8 cellular contexts compared by ENCODE assay signal in genomic region chr10:33193057-33193866, GRCh38.
DNase-seq lines count a peak whose midpoint lies in the region; ATAC-seq and TF ChIP-seq lines count a peak whose summit lies in the region.

No MANE protein-coding gene starts in this region.

- no peak overlapping the region for H3K4me3 ChIP-seq in CD4-positive, alpha-beta memory T cell (ENCODE audit: low read length in 2 of 2)
- H3K4me3 ChIP-seq in Panc1 (ENCODE audit: low read depth in 2 of 2, low read length in 2 of 2) (no peak overlapping the region), fibroblast of the aortic adventitia (ENCODE audit: low read depth, low read length) (no peak overlapping the region), neural progenitor cell (no peak overlapping the region), stomach (no peak overlapping the region)

- WGBS in stomach, 5 donors, result 21 to 23% (median 23%) methylated on average over 13 of the region's 13 CpGs

- H3K4me1 Mint-ChIP-seq in CD4-positive, alpha-beta memory T cell, result peaks cover 0 to 2% (median 0%) of the 10 kb centered on the region in 4 donors
- peaks cover 31% of the 10 kb centered on the region for H3K4me1 Mint-ChIP-seq in neural progenitor cell

- no TSS peak for BruUV-seq in Panc1 (replicated peaks; lab: Mats Ljungman, UMichigan)

- H3K36me3 ChIP-seq in CD4-positive, alpha-beta memory T cell (ENCODE audit: insufficient read depth, low read length), result no peaks in the 10 kb centered on the region
- H3K36me3 ChIP-seq in Panc1 (ENCODE audit: control insufficient read depth, insufficient read depth, low read length) (no peaks in the 10 kb centered on the region), neural progenitor cell (no peaks in the 10 kb centered on the region), stomach (peaks cover 0 to 20% (median 6%) of the 10 kb centered on the region in 4 donors)

- in situ Hi-C loops in Panc1 (cut with HindIII; ENCODE audit: low pct_unique_long_range_greater_than_20kb, low sequenced_read_pairs), result no loop called here

- H3K27ac Mint-ChIP-seq in CD4-positive, alpha-beta memory T cell, result peak overlapping the region in 1 of 7 donors; percentile 7
- peak overlapping the region; percentile 6 for H3K27ac Mint-ChIP-seq in neural progenitor cell

- TF ChIP-seq CTCF in Panc1 (IDR thresholded peaks at IDR 0.05) (peak; percentile 85), fibroblast of the aortic adventitia (IDR thresholded peaks at IDR 0.05; ENCODE audit: insufficient read depth, low read length) (peak; percentile 78), neural progenitor cell (IDR thresholded peaks at IDR 0.05) (peak; percentile 83), stomach (IDR thresholded peaks at IDR 0.05) (peak in 5 of 7 experiments; percentile 41 to 73 (median 68))

- CTCF ChIA-PET in CD4-positive, alpha-beta memory T cell (lab: Charles Lee; ENCODE audit: partially characterized antibody), result interaction anchor here (0.7 to 2.6 kb wide), 50 partner anchors 8 to 1448 kb away, joined by 3 to 39 read pairs (median 4); partner anchors contain the start of gene NRP1
- CTCF ChIA-PET in Panc1 (lab: Charles Lee), result interaction anchor here (0.5 to 1.2 kb wide), 6 partner anchors 59 to 316 kb away, joined by 3 read pairs; no protein-coding TSS in a partner anchor

- no peak overlapping the region for H2AFZ ChIP-seq in neural progenitor cell (replicated peaks)

- H3K4me2 ChIP-seq in neural progenitor cell, result peak overlapping the region; percentile 48

- no peak overlapping the region for H3K9ac ChIP-seq in neural progenitor cell

- H3K27ac ChIP-seq in CD4-positive, alpha-beta memory T cell (ENCODE audit: low read depth, low read length), result no peak overlapping the region
- H3K27ac ChIP-seq in Panc1 (ENCODE audit: low read length) (peak overlapping the region; percentile 92), neural progenitor cell (no peak overlapping the region), stomach (peak overlapping the region in 3 of 5 donors; percentile 49 to 84 (median 81))

- H3K9me3 Mint-ChIP-seq in CD4-positive, alpha-beta memory T cell, result peaks cover 0 to 2% (median 0%) of the 10 kb centered on the region in 8 donors
- H3K9me3 Mint-ChIP-seq in neural progenitor cell, result no peaks in the 10 kb centered on the region

- no peaks in the 10 kb centered on the region for H3K27me3 ChIP-seq in CD4-positive, alpha-beta memory T cell (ENCODE audit: insufficient read depth, low read length)
- no peaks in the 10 kb centered on the region for H3K27me3 ChIP-seq in Panc1 (ENCODE audit: control insufficient read depth, insufficient read depth, low read length)
- no peaks in the 10 kb centered on the region for H3K27me3 ChIP-seq in neural progenitor cell
- H3K27me3 ChIP-seq in stomach, result no peaks in the 10 kb centered on the region

- peak; percentile 64 to 70 (median 65) for DNase-seq in CD4-positive, alpha-beta memory T cell
- peak; percentile 61 for DNase-seq in HT1080 (ENCODE audit: low read depth)
- DNase-seq in Panc1 (ENCODE audit: low read depth, low spot score), result peak; percentile 60
- DNase-seq in activated T-helper 1 cell treated with Interleukin-2 at 50 U/mL for 16 hours (ENCODE audit: low read depth), result peak; percentile 56
- DNase-seq in fibroblast of the aortic adventitia (ENCODE audit: low read depth), result peak; percentile 93
- peak; percentile 85 for DNase-seq in neural progenitor cell (ENCODE audit: low spot score)
- peak; percentile 83 for DNase-seq in stomach

- TF ChIP-seq EP300 in stomach (IDR thresholded peaks at IDR 0.05), result no peak

- no peaks in the 10 kb centered on the region for H3K9me3 ChIP-seq in CD4-positive, alpha-beta memory T cell (ENCODE audit: control insufficient read depth in 1 of 2, low read length in 2 of 2)
- H3K9me3 ChIP-seq in Panc1 (ENCODE audit: control insufficient read depth, insufficient read depth, low read depth, low read length), result no peaks in the 10 kb centered on the region
- no peaks in the 10 kb centered on the region for H3K9me3 ChIP-seq in neural progenitor cell (ENCODE audit: low read depth)
- no peaks in the 10 kb centered on the region for H3K9me3 ChIP-seq in stomach

- intact Hi-C loops in CD4-positive, alpha-beta memory T cell (cut with micrococcal nuclease), result loop anchor here (1.0 to 10.0 kb wide), 4 partner anchors 55 to 474 kb away; no protein-coding TSS in a partner anchor
- intact Hi-C loops in Panc1 (cut with micrococcal nuclease; ENCODE audit: unreplicated experiment) (no loop called here), stomach (cut with DNase I; ENCODE audit: low total_unique reads) (loop anchor here (10.0 kb wide), 1 partner anchor 142 kb away; the partner anchor contains the start of gene NRP1)

- H3K4me1 ChIP-seq in CD4-positive, alpha-beta memory T cell (ENCODE audit: insufficient read depth, low read length), result peaks cover 6% of the 10 kb centered on the region
- H3K4me1 ChIP-seq in Panc1 (ENCODE audit: control insufficient read depth, insufficient read depth, low read length), result peaks cover 47% of the 10 kb centered on the region
- peaks cover 24% of the 10 kb centered on the region for H3K4me1 ChIP-seq in neural progenitor cell
- H3K4me1 ChIP-seq in stomach, result peaks cover 37 to 55% (median 46%) of the 10 kb centered on the region in 4 donors

- H3K4me3 Mint-ChIP-seq in CD4-positive, alpha-beta memory T cell, result peak overlapping the region in 1 of 8 donors; percentile 43
- H3K4me3 Mint-ChIP-seq in neural progenitor cell, result no peak overlapping the region

- no peak for TF ChIP-seq POLR2A in stomach (IDR thresholded peaks at IDR 0.05)

- H3K36me3 Mint-ChIP-seq in CD4-positive, alpha-beta memory T cell, result no peaks in the 10 kb centered on the region
- peaks cover 26% of the 10 kb centered on the region for H3K36me3 Mint-ChIP-seq in neural progenitor cell

- H3F3A ChIP-seq in neural progenitor cell (ENCODE audit: low read depth), result peaks cover 15% of the 10 kb centered on the region

- peaks cover 0 to 3% of the 10 kb centered on the region in 2 donors for H3K27me3 Mint-ChIP-seq in CD4-positive, alpha-beta memory T cell
- peaks cover 5% of the 10 kb centered on the region for H3K27me3 Mint-ChIP-seq in neural progenitor cell (ENCODE audit: insufficient read depth, low read depth)

- ATAC-seq in GM19438 (IDR thresholded peaks at IDR 0.05; ENCODE audit: low read depth, unreplicated experiment), result peak; percentile 66
- ATAC-seq in Panc1, result peak; percentile 86

- POLR2A ChIA-PET in CD4-positive, alpha-beta memory T cell (lab: Charles Lee; ENCODE audit: partially characterized antibody), result interaction anchor here (0.9 to 1.4 kb wide), 4 partner anchors 54 to 137 kb away, joined by 3 to 10 read pairs (median 4); no protein-coding TSS in a partner anchor
- POLR2A ChIA-PET in Panc1 (lab: Charles Lee), result no interaction called here

- no peaks in the 10 kb centered on the region for H4K20me1 ChIP-seq in neural progenitor cell (ENCODE audit: low read depth)

- no peaks in the 10 kb centered on the region for H3K79me2 ChIP-seq in neural progenitor cell (ENCODE audit: low read depth)

Comparison
In these comparisons a context has a peak if more than half of its experiments do, and no peak if none do; other contexts are left out.
1. H3K27ac ChIP-seq: peak in Panc1 (single experiment) and stomach (3 of 5); none in CD4-positive, alpha-beta memory T cell (single experiment) and neural progenitor cell (single experiment).
2. Peak in every context shown above with its lines, with median percentiles within 50 percentile points of each other: DNase-seq and CTCF ChIP-seq.